ENCODE assay signal across 8 cellular contexts in genomic region chr7:101321491-101322401, GRCh38. TPM values are rescaled to one million over a fixed set of nuclear protein-coding genes. Genes with fewer than 3 reads are reported as not detected.
DNase-seq lines count a peak whose midpoint lies in the region; ATAC-seq, FAIRE-seq and TF ChIP-seq lines count a peak whose summit lies in the region.

IFT22 (minus strand) TSS chr7:101321812; CDS start chr7:101321709, 103 bp downstream.

- peak within 1 kb of the TSS; percentile 94 for H3K4me3 Mint-ChIP-seq in T-helper 17 cell

- peaks cover 14% of the 10 kb centered on the region for H3K4me1 Mint-ChIP-seq in T-helper 17 cell

- in situ Hi-C loops in GM13976 (cut with MboI; ENCODE audit: low sequenced_read_pairs, unreplicated experiment), result no loop called here

- DNase-seq in GM13976 (ENCODE audit: low spot score) (peak; percentile 98), NCI-H146 treated with DMSO at 0.1 percent for 48 hours (lab: John Stamatoyannopoulos, UW; ENCODE audit: unreplicated experiment) (peak; percentile 76), T-helper 17 cell (peak; percentile 59 to 67 (median 62)), right atrium auricular region (ENCODE audit: low spot score) (peak; percentile 88), pulmonary artery endothelial cell (ENCODE audit: low read depth, low spot score) (peak; percentile 47), urothelium cell line (ENCODE audit: low spot score) (peak; percentile 98)

- no peak for FAIRE-seq in urothelium cell line (lab: Jason Lieb, UNC)

- H3K27me3 Mint-ChIP-seq in T-helper 17 cell, result no peaks in the 10 kb centered on the region

- H3K27me3 ChIP-seq in right atrium auricular region, result no peaks in the 10 kb centered on the region

- peak; percentile 18 for TF ChIP-seq CTCF in GM13976 (IDR thresholded peaks at IDR 0.05; ENCODE audit: borderline replicate concordance, control extremely low read depth, extremely low read depth, insufficient read depth, missing control alignments)
- peak in 1 of 2 donors; percentile 40 for TF ChIP-seq CTCF in right atrium auricular region (IDR thresholded peaks at IDR 0.05)

- ATAC-seq in HG02852 (IDR thresholded peaks at IDR 0.05; ENCODE audit: unreplicated experiment) (peak; percentile 98), T-helper 17 cell (peak; percentile 94)

- no peaks in the 10 kb centered on the region for H3K36me3 ChIP-seq in right atrium auricular region

- H3K4me3 ChIP-seq in right atrium auricular region, result peak within 1 kb of the TSS; percentile 82 to 93

- H3K9me3 ChIP-seq in T-helper 17 cell (ENCODE audit: control insufficient read depth, low read length, poor library complexity, severe bottlenecking), result no peaks in the 10 kb centered on the region
- no peaks in the 10 kb centered on the region for H3K9me3 ChIP-seq in right atrium auricular region

- H3K27ac ChIP-seq in angular gyrus (ENCODE audit: low read depth, low read length), result peak within 1 kb of the TSS; percentile 85
- H3K27ac ChIP-seq in right atrium auricular region, result peak within 1 kb of the TSS; percentile 76 to 82

- H3K4me1 ChIP-seq in right atrium auricular region, result peaks cover 0 to 7% of the 10 kb centered on the region in 2 donors

- peak within 1 kb of the TSS; percentile 85 for H3K27ac Mint-ChIP-seq in T-helper 17 cell

- no peaks in the 10 kb centered on the region for H3K36me3 Mint-ChIP-seq in T-helper 17 cell (ENCODE audit: low read depth)

RNA-seq across cellular contexts. Expression of gene IFT22, which starts in this region (rescaled TPM):
- total RNA-seq in T-helper 17 cell (1 to 10 TPM; 5.2 to 6.0 TPM), right atrium auricular region (10 to 100 TPM; 22.0 to 26.9 TPM), pulmonary artery endothelial cell (21.9 and 24.2 TPM in 2 replicates)

Comparison
In these comparisons a context has a peak if more than half of its experiments do, and no peak if none do; other contexts are left out.
1. Peak in every context shown above with its lines: DNase-seq, ATAC-seq, H3K4me3 ChIP-seq and H3K27ac ChIP-seq.
2. DNase-seq: peak in every context shown above with its lines; median percentile 98 in GM13976; 98 in urothelium cell line; 88 in right atrium auricular region; 76 in NCI-H146 treated with DMSO at 0.1 percent for 48 hours; 62 in T-helper 17 cell; 47 in pulmonary artery endothelial cell.